In the genomic region with DNA sequence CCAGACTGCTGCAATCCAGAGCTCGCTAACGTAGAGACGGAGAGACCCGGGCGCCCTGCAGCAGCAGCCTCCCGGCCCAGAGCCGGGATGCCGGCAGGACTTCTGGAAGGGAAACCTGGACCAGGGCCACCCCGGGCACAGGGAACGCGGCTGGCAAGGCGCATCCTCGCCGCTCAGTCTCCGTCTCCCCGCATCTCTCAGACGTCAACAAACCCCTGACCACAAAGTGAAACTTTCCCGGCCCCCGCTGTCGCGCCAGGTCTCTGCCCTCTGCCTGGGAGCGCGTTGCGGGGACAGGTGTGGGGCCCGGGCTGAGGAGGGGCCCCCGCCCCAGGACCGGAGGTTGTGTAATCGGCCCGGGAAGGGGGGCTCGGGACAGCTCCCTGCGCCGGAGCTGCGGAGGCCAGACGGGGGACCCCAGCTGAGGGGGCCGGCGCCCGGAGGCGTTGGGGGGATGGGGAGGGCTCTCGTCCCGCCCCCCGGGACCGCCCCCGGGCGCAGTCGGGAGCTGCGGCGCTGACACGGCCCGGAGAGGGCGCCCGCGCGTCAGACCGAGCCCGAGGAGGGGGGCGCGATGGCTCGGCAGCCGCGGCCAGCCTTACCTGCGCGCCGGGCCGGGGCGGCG, we compare ENCODE assay signal across 1 cellular context.
TF ChIP-seq lines count a peak whose summit lies in the region.

No MANE protein-coding gene starts in this region.

TF ChIP-seq in K562, 482 proteins besides CTCF, POLR2A, EP300 and RAD21 (continued from another document and continues in another):
- TF ChIP-seq, protein P1, sequence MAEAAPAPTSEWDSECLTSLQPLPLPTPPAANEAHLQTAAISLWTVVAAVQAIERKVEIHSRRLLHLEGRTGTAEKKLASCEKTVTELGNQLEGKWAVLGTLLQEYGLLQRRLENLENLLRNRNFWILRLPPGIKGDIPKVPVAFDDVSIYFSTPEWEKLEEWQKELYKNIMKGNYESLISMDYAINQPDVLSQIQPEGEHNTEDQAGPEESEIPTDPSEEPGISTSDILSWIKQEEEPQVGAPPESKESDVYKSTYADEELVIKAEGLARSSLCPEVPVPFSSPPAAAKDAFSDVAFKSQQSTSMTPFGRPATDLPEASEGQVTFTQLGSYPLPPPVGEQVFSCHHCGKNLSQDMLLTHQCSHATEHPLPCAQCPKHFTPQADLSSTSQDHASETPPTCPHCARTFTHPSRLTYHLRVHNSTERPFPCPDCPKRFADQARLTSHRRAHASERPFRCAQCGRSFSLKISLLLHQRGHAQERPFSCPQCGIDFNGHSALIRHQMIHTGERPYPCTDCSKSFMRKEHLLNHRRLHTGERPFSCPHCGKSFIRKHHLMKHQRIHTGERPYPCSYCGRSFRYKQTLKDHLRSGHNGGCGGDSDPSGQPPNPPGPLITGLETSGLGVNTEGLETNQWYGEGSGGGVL (CRISPR knock-in tag; IDR thresholded peaks at IDR 0.05), result no peak
- TF ChIP-seq HDAC8 (tag; IDR thresholded peaks at IDR 0.05), result no peak
- TF ChIP-seq, protein P2, sequence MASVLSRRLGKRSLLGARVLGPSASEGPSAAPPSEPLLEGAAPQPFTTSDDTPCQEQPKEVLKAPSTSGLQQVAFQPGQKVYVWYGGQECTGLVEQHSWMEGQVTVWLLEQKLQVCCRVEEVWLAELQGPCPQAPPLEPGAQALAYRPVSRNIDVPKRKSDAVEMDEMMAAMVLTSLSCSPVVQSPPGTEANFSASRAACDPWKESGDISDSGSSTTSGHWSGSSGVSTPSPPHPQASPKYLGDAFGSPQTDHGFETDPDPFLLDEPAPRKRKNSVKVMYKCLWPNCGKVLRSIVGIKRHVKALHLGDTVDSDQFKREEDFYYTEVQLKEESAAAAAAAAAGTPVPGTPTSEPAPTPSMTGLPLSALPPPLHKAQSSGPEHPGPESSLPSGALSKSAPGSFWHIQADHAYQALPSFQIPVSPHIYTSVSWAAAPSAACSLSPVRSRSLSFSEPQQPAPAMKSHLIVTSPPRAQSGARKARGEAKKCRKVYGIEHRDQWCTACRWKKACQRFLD (CRISPR knock-in tag; IDR thresholded peaks at IDR 0.05), result no peak
- TF ChIP-seq ZZZ3 (IDR thresholded peaks at IDR 0.05), result no peak
- no peak for TF ChIP-seq JUN (IDR thresholded peaks at IDR 0.05; ENCODE audit: borderline replicate concordance, low read depth, low read length)
- no peak for TF ChIP-seq JUN (CRISPR knock-in tag; IDR thresholded peaks at IDR 0.05; ENCODE audit: borderline replicate concordance)
- 0 out of 2 replicates have a peak, but pooled peaks have one; percentile 10 for TF ChIP-seq ESRRA (IDR thresholded peaks at IDR 0.05; ENCODE audit: borderline replicate concordance, low read depth)
- no peak for TF ChIP-seq ZNF717 (CRISPR knock-in tag; IDR thresholded peaks at IDR 0.05)
- 0 out of 4 replicates have a peak, but pooled peaks of 1 of the 2 experiments have one; percentile 47 for TF ChIP-seq SIN3A (IDR thresholded peaks at IDR 0.05; ENCODE audit: borderline replicate concordance in 2 of 2, control insufficient read depth in 1 of 2, low read depth in 2 of 2, low read length in 2 of 2)
- no peak for TF ChIP-seq COPS2 (conservative IDR thresholded peaks at IDR 0.05)
- no peak for TF ChIP-seq ILF3 (IDR thresholded peaks at IDR 0.05; ENCODE audit: borderline replicate concordance)
- TF ChIP-seq, protein P3, sequence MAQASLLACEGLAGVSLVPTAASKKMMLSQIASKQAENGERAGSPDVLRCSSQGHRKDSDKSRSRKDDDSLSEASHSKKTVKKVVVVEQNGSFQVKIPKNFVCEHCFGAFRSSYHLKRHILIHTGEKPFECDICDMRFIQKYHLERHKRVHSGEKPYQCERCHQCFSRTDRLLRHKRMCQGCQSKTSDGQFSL (CRISPR knock-in tag; IDR thresholded peaks at IDR 0.05), result no peak
- TF ChIP-seq, protein P3 (tag; IDR thresholded peaks at IDR 0.05), result no peak
- TF ChIP-seq SMARCB1 (IDR thresholded peaks at IDR 0.05; ENCODE audit: insufficient read length, low read depth), result no peak
- TF ChIP-seq KLF6 (CRISPR knock-in tag; IDR thresholded peaks at IDR 0.05; ENCODE audit: borderline replicate concordance), result no peak
- no peak for TF ChIP-seq TAF1 (IDR thresholded peaks at IDR 0.05; ENCODE audit: control insufficient read depth, extremely low read depth, insufficient read depth, low read length, severe bottlenecking)
- no peak for TF ChIP-seq KDM4B (IDR thresholded peaks at IDR 0.05; ENCODE audit: borderline replicate concordance in 2 of 2, low read depth in 1 of 2)
- TF ChIP-seq SMAD4 (CRISPR knock-in tag; conservative IDR thresholded peaks at IDR 0.05), result peak; percentile 65; the same call in 1 of the 2 replicates
- no peak for TF ChIP-seq CBFA2T2 (conservative IDR thresholded peaks at IDR 0.05)
- TF ChIP-seq, protein P4, sequence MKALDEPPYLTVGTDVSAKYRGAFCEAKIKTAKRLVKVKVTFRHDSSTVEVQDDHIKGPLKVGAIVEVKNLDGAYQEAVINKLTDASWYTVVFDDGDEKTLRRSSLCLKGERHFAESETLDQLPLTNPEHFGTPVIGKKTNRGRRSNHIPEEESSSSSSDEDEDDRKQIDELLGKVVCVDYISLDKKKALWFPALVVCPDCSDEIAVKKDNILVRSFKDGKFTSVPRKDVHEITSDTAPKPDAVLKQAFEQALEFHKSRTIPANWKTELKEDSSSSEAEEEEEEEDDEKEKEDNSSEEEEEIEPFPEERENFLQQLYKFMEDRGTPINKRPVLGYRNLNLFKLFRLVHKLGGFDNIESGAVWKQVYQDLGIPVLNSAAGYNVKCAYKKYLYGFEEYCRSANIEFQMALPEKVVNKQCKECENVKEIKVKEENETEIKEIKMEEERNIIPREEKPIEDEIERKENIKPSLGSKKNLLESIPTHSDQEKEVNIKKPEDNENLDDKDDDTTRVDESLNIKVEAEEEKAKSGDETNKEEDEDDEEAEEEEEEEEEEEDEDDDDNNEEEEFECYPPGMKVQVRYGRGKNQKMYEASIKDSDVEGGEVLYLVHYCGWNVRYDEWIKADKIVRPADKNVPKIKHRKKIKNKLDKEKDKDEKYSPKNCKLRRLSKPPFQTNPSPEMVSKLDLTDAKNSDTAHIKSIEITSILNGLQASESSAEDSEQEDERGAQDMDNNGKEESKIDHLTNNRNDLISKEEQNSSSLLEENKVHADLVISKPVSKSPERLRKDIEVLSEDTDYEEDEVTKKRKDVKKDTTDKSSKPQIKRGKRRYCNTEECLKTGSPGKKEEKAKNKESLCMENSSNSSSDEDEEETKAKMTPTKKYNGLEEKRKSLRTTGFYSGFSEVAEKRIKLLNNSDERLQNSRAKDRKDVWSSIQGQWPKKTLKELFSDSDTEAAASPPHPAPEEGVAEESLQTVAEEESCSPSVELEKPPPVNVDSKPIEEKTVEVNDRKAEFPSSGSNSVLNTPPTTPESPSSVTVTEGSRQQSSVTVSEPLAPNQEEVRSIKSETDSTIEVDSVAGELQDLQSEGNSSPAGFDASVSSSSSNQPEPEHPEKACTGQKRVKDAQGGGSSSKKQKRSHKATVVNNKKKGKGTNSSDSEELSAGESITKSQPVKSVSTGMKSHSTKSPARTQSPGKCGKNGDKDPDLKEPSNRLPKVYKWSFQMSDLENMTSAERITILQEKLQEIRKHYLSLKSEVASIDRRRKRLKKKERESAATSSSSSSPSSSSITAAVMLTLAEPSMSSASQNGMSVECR (CRISPR knock-in tag; IDR thresholded peaks at IDR 0.05), result no peak
- TF ChIP-seq, protein P5, sequence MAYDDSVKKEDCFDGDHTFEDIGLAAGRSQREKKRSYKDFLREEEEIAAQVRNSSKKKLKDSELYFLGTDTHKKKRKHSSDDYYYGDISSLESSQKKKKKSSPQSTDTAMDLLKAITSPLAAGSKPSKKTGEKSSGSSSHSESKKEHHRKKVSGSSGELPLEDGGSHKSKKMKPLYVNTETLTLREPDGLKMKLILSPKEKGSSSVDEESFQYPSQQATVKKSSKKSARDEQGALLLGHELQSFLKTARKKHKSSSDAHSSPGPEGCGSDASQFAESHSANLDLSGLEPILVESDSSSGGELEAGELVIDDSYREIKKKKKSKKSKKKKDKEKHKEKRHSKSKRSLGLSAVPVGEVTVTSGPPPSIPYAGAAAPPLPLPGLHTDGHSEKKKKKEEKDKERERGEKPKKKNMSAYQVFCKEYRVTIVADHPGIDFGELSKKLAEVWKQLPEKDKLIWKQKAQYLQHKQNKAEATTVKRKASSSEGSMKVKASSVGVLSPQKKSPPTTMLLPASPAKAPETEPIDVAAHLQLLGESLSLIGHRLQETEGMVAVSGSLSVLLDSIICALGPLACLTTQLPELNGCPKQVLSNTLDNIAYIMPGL (CRISPR knock-in tag; IDR thresholded peaks at IDR 0.05), result 0 out of 2 replicates have a peak, but pooled peaks have one; percentile 31
- TF ChIP-seq ZNF143 (CRISPR knock-in tag; IDR thresholded peaks at IDR 0.05), result no peak
- TF ChIP-seq YY1 (IDR thresholded peaks at IDR 0.05; ENCODE audit: borderline replicate concordance in 1 of 3, control insufficient read depth in 1 of 3, extremely low read depth in 1 of 3, insufficient read depth in 3 of 3, insufficient read length in 1 of 3, insufficient replicate concordance in 2 of 3, low read depth in 1 of 3, low read length in 2 of 3), result peak in 1 of 3 experiments; percentile 51
- peak; percentile 38; the same call in 1 of the 2 replicates for TF ChIP-seq SIN3B (IDR thresholded peaks at IDR 0.05; ENCODE audit: low read depth)
- no peak for TF ChIP-seq ETV1 (tag; conservative IDR thresholded peaks at IDR 0.05; ENCODE audit: low read depth)
- no peak for TF ChIP-seq NFE2 (IDR thresholded peaks at IDR 0.05; ENCODE audit: low read depth)
- TF ChIP-seq ZNF3 (CRISPR knock-in tag; IDR thresholded peaks at IDR 0.05), result no peak
- TF ChIP-seq ZC3H11A (IDR thresholded peaks at IDR 0.05; ENCODE audit: low read depth, low read length), result no peak
- TF ChIP-seq, protein P6, sequence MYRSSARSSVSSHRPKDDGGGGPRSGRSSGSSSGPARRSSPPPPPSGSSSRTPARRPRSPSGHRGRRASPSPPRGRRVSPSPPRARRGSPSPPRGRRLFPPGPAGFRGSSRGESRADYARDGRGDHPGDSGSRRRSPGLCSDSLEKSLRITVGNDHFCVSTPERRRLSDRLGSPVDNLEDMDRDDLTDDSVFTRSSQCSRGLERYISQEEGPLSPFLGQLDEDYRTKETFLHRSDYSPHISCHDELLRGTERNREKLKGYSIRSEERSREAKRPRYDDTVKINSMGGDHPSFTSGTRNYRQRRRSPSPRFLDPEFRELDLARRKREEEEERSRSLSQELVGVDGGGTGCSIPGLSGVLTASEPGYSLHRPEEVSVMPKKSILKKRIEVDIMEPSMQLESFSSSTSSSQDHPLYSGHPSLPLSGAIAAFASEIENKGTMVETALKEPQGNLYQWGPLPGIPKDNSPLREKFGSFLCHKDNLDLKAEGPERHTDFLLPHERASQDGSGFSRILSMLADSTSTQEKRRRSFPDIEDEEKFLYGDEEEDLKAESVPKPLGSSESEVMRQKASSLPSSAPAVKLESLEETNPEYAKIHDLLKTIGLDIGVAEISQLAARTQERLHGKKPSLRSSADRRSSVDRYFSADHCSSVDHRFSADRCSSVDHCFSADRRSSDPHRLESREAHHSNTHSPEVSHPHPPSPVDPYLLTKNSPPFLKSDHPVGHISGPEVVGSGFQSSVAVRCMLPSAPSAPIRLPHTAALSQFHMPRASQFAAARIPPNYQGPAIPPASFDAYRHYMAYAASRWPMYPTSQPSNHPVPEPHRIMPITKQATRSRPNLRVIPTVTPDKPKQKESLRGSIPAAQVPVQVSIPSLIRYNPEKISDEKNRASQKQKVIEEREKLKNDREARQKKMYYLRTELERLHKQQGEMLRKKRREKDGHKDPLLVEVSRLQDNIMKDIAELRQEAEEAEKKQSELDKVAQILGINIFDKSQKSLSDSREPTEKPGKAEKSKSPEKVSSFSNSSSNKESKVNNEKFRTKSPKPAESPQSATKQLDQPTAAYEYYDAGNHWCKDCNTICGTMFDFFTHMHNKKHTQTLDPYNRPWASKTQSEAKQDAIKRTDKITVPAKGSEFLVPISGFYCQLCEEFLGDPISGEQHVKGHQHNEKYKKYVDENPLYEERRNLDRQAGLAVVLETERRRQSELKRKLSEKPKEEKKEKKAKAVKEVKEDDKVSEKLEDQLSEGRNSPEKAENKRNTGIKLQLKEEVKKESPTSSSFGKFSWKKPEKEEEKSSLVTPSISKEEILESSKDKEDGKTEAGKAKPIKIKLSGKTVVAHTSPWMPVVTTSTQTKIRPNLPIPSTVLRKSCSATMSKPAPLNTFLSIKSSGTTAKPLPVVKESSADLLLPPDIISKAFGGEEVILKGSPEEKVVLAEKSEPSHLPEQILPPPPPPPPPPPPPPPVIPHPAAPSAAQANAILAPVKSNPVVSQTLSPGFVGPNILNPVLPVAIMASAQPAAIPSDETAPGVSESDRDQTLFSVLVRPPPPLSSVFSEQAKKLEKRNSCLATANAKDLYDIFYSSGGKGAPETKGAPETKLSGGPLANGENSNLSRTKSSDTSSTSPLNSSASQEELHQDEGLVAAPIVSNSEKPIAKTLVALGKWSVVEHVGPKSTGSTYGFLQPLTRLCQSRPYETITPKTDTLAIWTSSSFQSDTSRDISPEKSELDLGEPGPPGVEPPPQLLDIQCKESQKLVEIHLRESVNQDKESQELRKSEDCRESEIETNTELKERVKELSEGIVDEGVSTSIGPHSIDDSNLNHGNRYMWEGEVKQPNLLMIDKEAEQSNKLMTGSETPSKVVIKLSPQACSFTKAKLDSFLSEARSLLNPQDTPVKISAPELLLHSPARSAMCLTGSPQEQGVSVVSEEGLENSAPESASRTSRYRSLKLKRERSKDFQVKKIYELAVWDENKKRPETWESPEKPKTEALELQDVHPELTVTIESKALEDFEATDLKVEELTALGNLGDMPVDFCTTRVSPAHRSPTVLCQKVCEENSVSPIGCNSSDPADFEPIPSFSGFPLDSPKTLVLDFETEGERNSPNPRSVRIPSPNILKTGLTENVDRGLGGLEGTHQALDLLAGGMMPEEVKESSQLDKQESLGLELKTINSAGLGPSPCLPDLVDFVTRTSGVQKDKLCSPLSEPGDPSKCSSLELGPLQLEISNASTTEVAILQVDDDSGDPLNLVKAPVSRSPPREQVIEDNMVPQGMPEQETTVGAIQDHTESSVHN (IDR thresholded peaks at IDR 0.05; ENCODE audit: borderline replicate concordance in 1 of 2, low read depth in 1 of 2), result no peak
- TF ChIP-seq ZNF445 (CRISPR knock-in tag; IDR thresholded peaks at IDR 0.05; ENCODE audit: low read depth), result no peak
- TF ChIP-seq BRF1 (IDR thresholded peaks at IDR 0.05; ENCODE audit: borderline replicate concordance, extremely low read depth, insufficient read length), result no peak
- peak in 1 of 2 experiments; percentile 87; a peak in 2 of 4 replicates for TF ChIP-seq NONO (IDR thresholded peaks at IDR 0.05; ENCODE audit: low read depth in 2 of 2, low read length in 1 of 2)
- TF ChIP-seq, protein P7, sequence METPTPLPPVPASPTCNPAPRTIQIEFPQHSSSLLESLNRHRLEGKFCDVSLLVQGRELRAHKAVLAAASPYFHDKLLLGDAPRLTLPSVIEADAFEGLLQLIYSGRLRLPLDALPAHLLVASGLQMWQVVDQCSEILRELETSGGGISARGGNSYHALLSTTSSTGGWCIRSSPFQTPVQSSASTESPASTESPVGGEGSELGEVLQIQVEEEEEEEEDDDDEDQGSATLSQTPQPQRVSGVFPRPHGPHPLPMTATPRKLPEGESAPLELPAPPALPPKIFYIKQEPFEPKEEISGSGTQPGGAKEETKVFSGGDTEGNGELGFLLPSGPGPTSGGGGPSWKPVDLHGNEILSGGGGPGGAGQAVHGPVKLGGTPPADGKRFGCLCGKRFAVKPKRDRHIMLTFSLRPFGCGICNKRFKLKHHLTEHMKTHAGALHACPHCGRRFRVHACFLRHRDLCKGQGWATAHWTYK (CRISPR knock-in tag; IDR thresholded peaks at IDR 0.05), result no peak
- TF ChIP-seq ERF (CRISPR knock-in tag; IDR thresholded peaks at IDR 0.05), result no peak
- TF ChIP-seq SIX5 (IDR thresholded peaks at IDR 0.05; ENCODE audit: borderline replicate concordance in 1 of 2, insufficient read depth in 1 of 2, low read depth in 1 of 2, low read length in 2 of 2), result no peak
